15 cellular contexts compared by ENCODE assay signal in the genomic region with DNA sequence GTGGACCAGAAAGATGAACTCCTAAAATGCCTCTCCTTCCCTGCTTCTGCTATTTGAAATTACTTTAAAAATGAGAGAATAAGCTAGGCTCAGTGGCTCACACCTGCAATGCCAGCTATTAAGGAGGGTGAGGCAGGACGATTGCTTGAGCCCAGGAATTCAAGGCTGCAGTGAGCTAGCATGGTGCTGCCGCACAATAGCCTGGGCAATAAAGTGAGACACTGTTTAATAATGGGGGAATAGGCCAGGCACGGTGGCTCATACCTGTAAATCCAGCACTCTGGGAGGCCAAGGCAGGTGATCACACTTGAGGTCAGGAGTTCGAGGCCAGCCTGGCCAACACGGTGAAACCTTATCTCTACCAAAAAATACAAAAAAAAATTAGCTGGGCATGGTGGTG.
"Had no signal": no experiment of that assay in that cellular context is flagged by ENCODE, and none has a peak within 500 bp of the region (broad histone marks: within the 10 kb centered on the region; RNA-seq: fewer than 3 reads in every experiment).

No MANE protein-coding gene starts in this region.

- H3K27me3 Mint-ChIP-seq: activated CD4-positive, alpha-beta memory T cell treated with anti-CD3 and anti-CD28 coated beads for 36 hours had no signal

- H3K27ac Mint-ChIP-seq: activated CD4-positive, alpha-beta memory T cell treated with anti-CD3 and anti-CD28 coated beads for 36 hours; activated CD8-positive, alpha-beta memory T cell treated with anti-CD3 and anti-CD28 coated beads, Interleukin-2, amount 10 ng/mL, durations not matched to agents 7 days and 5 days; stimulated activated effector memory CD8-positive, alpha-beta T cell treated with anti-CD3 and anti-CD28 coated beads, Interleukin-12 subunit alpha, Interleukin-12 subunit beta, amount 100 ng/mL, for 72 hours had no signal

- H3K9me3 Mint-ChIP-seq: activated CD4-positive, alpha-beta memory T cell treated with anti-CD3 and anti-CD28 coated beads for 36 hours; stimulated activated effector memory CD8-positive, alpha-beta T cell treated with anti-CD3 and anti-CD28 coated beads, Interleukin-12 subunit alpha, Interleukin-12 subunit beta, amount 100 ng/mL, for 72 hours had no signal

- DNase-seq: activated CD4-positive, alpha-beta memory T cell treated with anti-CD3 and anti-CD28 coated beads for 36 hours; activated CD4-positive, alpha-beta T cell treated with anti-CD3 and anti-CD28 coated beads for 1 hour; activated CD8-positive, alpha-beta memory T cell treated with anti-CD3 and anti-CD28 coated beads, Interleukin-2, amount 10 ng/mL, durations not matched to agents 7 days and 5 days; activated effector memory CD4-positive, alpha-beta T cell treated with Interleukin-2 at 50 U/mL for 16 hours; activated T-cell treated with anti-CD3 and anti-CD28 coated beads, Interleukin-2, amount 50 U/mL, for 1 hour; cerebellar nuclear complex; effector CD8-positive, alpha-beta T cell; foreskin fibroblast; glutamatergic neuron; hypothalamus; pancreas; uterus had no signal

- H3K27ac ChIP-seq: breast epithelium, pancreas, tibial nerve, uterus had no signal

- H3K36me3 Mint-ChIP-seq: stimulated activated effector memory CD8-positive, alpha-beta T cell treated with anti-CD3 and anti-CD28 coated beads, Interleukin-12 subunit alpha, Interleukin-12 subunit beta, amount 100 ng/mL, for 72 hours had no signal

- H3K4me3 Mint-ChIP-seq: activated CD4-positive, alpha-beta memory T cell treated with anti-CD3 and anti-CD28 coated beads for 36 hours; activated CD8-positive, alpha-beta memory T cell treated with anti-CD3 and anti-CD28 coated beads, Interleukin-2, amount 10 ng/mL, durations not matched to agents 7 days and 5 days; stimulated activated effector memory CD8-positive, alpha-beta T cell treated with anti-CD3 and anti-CD28 coated beads, Interleukin-12 subunit alpha, Interleukin-12 subunit beta, amount 100 ng/mL, for 72 hours had no signal

- ATAC-seq: activated CD8-positive, alpha-beta memory T cell treated with anti-CD3 and anti-CD28 coated beads, Interleukin-2, amount 10 ng/mL, durations not matched to agents 7 days and 5 days; stimulated activated effector memory CD8-positive, alpha-beta T cell treated with anti-CD3 and anti-CD28 coated beads, Interleukin-12 subunit alpha, Interleukin-12 subunit beta, amount 100 ng/mL, for 72 hours had no signal
